In the genomic region with DNA sequence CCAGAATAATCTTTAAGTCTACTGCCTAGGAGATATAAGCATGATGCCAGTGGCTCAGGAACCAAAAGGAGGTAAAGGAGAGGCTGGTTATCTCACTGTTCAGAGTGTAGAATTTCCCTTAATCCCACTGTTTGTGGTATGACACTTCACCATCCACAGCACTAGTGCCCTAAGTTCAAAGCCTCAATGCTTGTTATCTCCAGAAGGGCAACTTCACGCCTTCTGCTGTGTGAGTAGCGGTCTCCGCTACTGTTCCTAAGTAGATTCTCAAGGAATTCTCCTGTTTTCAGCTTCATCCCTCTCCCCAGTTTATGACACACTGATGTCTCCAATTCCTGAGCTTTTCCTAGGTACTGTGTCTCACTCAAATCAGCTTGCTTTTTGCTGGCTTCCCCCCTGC, we compare ENCODE assay signal across 9 cellular contexts. TPM values are rescaled to one million over a fixed set of nuclear protein-coding genes. Genes with fewer than 3 reads are reported as not detected.
"Had no signal": no experiment of that assay in that cellular context is flagged by ENCODE, and none has a peak within 500 bp of the region (broad histone marks: within the 10 kb centered on the region; RNA-seq: fewer than 3 reads in every experiment).

No MANE protein-coding gene starts in this region.

- ATAC-seq: GM23338 had no signal

- H3K4me3 ChIP-seq: GM23338 had no signal

- DNase-seq: H9, HCEC 1CT, IMR-90, KBM-7 had no signal

- H3K4me3 Mint-ChIP-seq: GM23338, H9 had no signal

- FAIRE-seq: H1, H54, HTR-8/SVneo had no signal

- H3K4me1 Mint-ChIP-seq: GM23338 had no signal

- H2AFZ ChIP-seq: GM23338 had no signal

- H3K4me2 ChIP-seq: GM23338 had no signal

- H3K27ac Mint-ChIP-seq: GM23338, H9 had no signal

RNA-seq across cellular contexts. Expression of a gene that starts 26.6 kb away (rescaled TPM):
- total RNA-seq: H9, HT-29, IMR-90 had no signal
- polyA plus RNA-seq: IMR-90 had no signal

RNA-seq across cellular contexts. Expression of a gene that starts 49.2 kb away (rescaled TPM):
- total RNA-seq: GM23338, H1, IMR-90 had no signal
- polyA plus RNA-seq: GM23338, IMR-90 had no signal
